In genomic region chr19:36114763-36115452, GRCh38 we compare ENCODE assay signal across 8 cellular contexts. TPM values are rescaled to one million over a fixed set of nuclear protein-coding genes. Genes with fewer than 3 reads are reported as not detected.
DNase-seq lines count a peak whose midpoint lies in the region; ATAC-seq and TF ChIP-seq lines count a peak whose summit lies in the region.

Gene POLR2I (minus strand): TSS chr19:36114875. CDS start chr19:36114856, 19 bp downstream.

- under 1% methylated on average over 59 of the region's 59 CpGs for WGBS in liver

- no peak for TF ChIP-seq CTCF in liver (IDR thresholded peaks at IDR 0.05; ENCODE audit: low read depth, low read length, missing input control)

- H3K4me3 ChIP-seq in liver (ENCODE audit: low read depth in 1 of 3, low read length in 3 of 3) = peak within 1 kb of the TSS; percentile 78 to 99 (median 97)

- TF ChIP-seq RAD21 in liver (IDR thresholded peaks at IDR 0.05) = peak in 1 of 2 donors; percentile 20

- H3K4me1 ChIP-seq in liver (ENCODE audit: control insufficient read depth in 4 of 4, insufficient read depth in 4 of 4, low read length in 3 of 4) = peaks cover 5 to 21% (median 17%) of the 10 kb centered on the region in 4 donors

- peak within 1 kb of the TSS; percentile 94 for H3K27ac Mint-ChIP-seq in activated CD4-positive, alpha-beta memory T cell treated with anti-CD3 and anti-CD28 coated beads for 36 hours

- H3K4me1 Mint-ChIP-seq in activated CD4-positive, alpha-beta memory T cell treated with anti-CD3 and anti-CD28 coated beads for 36 hours (ENCODE audit: low read depth) = peaks cover 36% of the 10 kb centered on the region

- peaks cover 0 to 17% (median 8%) of the 10 kb centered on the region in 4 donors for H3K36me3 ChIP-seq in liver (ENCODE audit: control insufficient read depth in 4 of 4, insufficient read depth in 3 of 4, low read depth in 1 of 4, low read length in 3 of 4)

- intact Hi-C loops in activated CD4-positive, alpha-beta memory T cell treated with anti-CD3 and anti-CD28 coated beads for 36 hours (cut with micrococcal nuclease) = loop anchor here (1.0 to 10.0 kb wide), 8 partner anchors 12 to 400 kb away; partner anchors contain the start of genes ALKBH6, IGFLR1, KMT2B and LIN37

- peaks cover 30% of the 10 kb centered on the region for H3K36me3 Mint-ChIP-seq in activated CD4-positive, alpha-beta memory T cell treated with anti-CD3 and anti-CD28 coated beads for 36 hours

- POLR2A ChIA-PET in activated CD4-positive, alpha-beta memory T cell treated with anti-CD3 and anti-CD28 coated beads for 36 hours (lab: Charles Lee) = interaction anchor here (0.8 to 2.7 kb wide), 7 partner anchors 9 to 101 kb away, joined by 3 to 13 read pairs (median 4); partner anchors contain the start of genes ALKBH6, ZNF146 and ZNF565

- H3K27ac ChIP-seq in liver (ENCODE audit: low read depth in 1 of 2, low read length in 2 of 2) = peak within 1 kb of the TSS; percentile 81 to 87

- H3K27me3 Mint-ChIP-seq in activated CD4-positive, alpha-beta memory T cell treated with anti-CD3 and anti-CD28 coated beads for 36 hours = peaks cover 5% of the 10 kb centered on the region

- ATAC-seq in GM19438 (IDR thresholded peaks at IDR 0.05; ENCODE audit: low read depth, unreplicated experiment) = peak; percentile 84
- ATAC-seq in HG03575 (IDR thresholded peaks at IDR 0.05; ENCODE audit: extremely low read depth, insufficient number of reproducible peaks, low FRiP score, unreplicated experiment) = peak; percentile 49

- CTCF ChIA-PET in activated CD4-positive, alpha-beta memory T cell treated with anti-CD3 and anti-CD28 coated beads for 36 hours (lab: Charles Lee) = interaction anchor here (1.1 to 2.8 kb wide), 4 partner anchors 13 to 123 kb away, joined by 3 to 22 read pairs (median 4); no protein-coding TSS in a partner anchor

- no peaks in the 10 kb centered on the region for H3K9me3 ChIP-seq in liver (ENCODE audit: control insufficient read depth in 4 of 4, low read length in 3 of 4)

- peak within 1 kb of the TSS; percentile 93 to 94 for H3K9ac ChIP-seq in liver (ENCODE audit: low read depth in 1 of 2, low read length in 2 of 2)

- peak within 1 kb of the TSS; percentile 99 for H3K4me3 Mint-ChIP-seq in activated CD4-positive, alpha-beta memory T cell treated with anti-CD3 and anti-CD28 coated beads for 36 hours

- no peaks in the 10 kb centered on the region for H3K27me3 ChIP-seq in liver (ENCODE audit: control insufficient read depth in 4 of 4, insufficient read depth in 4 of 4, low read length in 3 of 4)

- no peaks in the 10 kb centered on the region for H3K9me3 Mint-ChIP-seq in activated CD4-positive, alpha-beta memory T cell treated with anti-CD3 and anti-CD28 coated beads for 36 hours

- DNase-seq in CD1c-positive myeloid dendritic cell (ENCODE audit: extremely low spot score) = peak; percentile 99
- peak; percentile 99 for DNase-seq in NCI-H82 treated with DMSO at 0.1 percent for 48 hours (lab: John Stamatoyannopoulos, UW; ENCODE audit: unreplicated experiment)
- peak; percentile 99 for DNase-seq in activated CD4-positive, alpha-beta memory T cell treated with anti-CD3 and anti-CD28 coated beads for 36 hours
- peak; percentile 99 to 100 for DNase-seq in dermis microvascular lymphatic vessel endothelial cell (ENCODE audit: low read depth in 2 of 2)
- DNase-seq in stimulated activated CD4-positive, alpha-beta T cell treated with anti-CD3 and anti-CD28 coated beads, Interleukin-4, amount 100 ng/mL, for 24 hours = peak; percentile 99

TF ChIP-seq in liver, 16 proteins besides CTCF, POLR2A, EP300 and RAD21:
- TF ChIP-seq GABPA (IDR thresholded peaks at IDR 0.05 in 1 of 2, conservative IDR thresholded peaks at IDR 0.05 in 1 of 2) (peak in 1 of 2 donors; percentile 73), NR2F2 (IDR thresholded peaks at IDR 0.05) (peak; percentile 15), EGR1 (IDR thresholded peaks at IDR 0.05; ENCODE audit: low read depth in 2 of 2) (no peak), JUND (IDR thresholded peaks at IDR 0.05) (peak in 1 of 2 donors; percentile 23), HNF4G (IDR thresholded peaks at IDR 0.05) (no peak), HNF4A (conservative IDR thresholded peaks at IDR 0.05) (peak; percentile 3 to 10), YY1 (IDR thresholded peaks at IDR 0.05) (peak; percentile 95), RXRA (IDR thresholded peaks at IDR 0.05) (peak; percentile 5 to 22), SP1 (IDR thresholded peaks at IDR 0.05) (peak; percentile 99), FOXA1 (IDR thresholded peaks at IDR 0.05) (peak; percentile 3)
- TF ChIP-seq, protein P1, sequence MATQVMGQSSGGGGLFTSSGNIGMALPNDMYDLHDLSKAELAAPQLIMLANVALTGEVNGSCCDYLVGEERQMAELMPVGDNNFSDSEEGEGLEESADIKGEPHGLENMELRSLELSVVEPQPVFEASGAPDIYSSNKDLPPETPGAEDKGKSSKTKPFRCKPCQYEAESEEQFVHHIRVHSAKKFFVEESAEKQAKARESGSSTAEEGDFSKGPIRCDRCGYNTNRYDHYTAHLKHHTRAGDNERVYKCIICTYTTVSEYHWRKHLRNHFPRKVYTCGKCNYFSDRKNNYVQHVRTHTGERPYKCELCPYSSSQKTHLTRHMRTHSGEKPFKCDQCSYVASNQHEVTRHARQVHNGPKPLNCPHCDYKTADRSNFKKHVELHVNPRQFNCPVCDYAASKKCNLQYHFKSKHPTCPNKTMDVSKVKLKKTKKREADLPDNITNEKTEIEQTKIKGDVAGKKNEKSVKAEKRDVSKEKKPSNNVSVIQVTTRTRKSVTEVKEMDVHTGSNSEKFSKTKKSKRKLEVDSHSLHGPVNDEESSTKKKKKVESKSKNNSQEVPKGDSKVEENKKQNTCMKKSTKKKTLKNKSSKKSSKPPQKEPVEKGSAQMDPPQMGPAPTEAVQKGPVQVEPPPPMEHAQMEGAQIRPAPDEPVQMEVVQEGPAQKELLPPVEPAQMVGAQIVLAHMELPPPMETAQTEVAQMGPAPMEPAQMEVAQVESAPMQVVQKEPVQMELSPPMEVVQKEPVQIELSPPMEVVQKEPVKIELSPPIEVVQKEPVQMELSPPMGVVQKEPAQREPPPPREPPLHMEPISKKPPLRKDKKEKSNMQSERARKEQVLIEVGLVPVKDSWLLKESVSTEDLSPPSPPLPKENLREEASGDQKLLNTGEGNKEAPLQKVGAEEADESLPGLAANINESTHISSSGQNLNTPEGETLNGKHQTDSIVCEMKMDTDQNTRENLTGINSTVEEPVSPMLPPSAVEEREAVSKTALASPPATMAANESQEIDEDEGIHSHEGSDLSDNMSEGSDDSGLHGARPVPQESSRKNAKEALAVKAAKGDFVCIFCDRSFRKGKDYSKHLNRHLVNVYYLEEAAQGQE (IDR thresholded peaks at IDR 0.05) = peak; percentile 61
TF ChIP-seq in liver: peak in this region for 9.

RNA-seq across cellular contexts. Expression of gene POLR2I, which starts in this region (rescaled TPM):
- total RNA-seq in activated CD4-positive, alpha-beta memory T cell treated with anti-CD3 and anti-CD28 coated beads for 36 hours = 10 to 100 TPM; 84.1 to 84.8 TPM
- total RNA-seq in dermis microvascular lymphatic vessel endothelial cell (108 and 117 TPM in 2 replicates), liver (10 to 100 TPM; 11.4 to 82.1 TPM)
- 100 to 1,000 TPM in 1 of 2 donors, 10 to 100 TPM in 1; 40.2 to 110 TPM for polyA plus RNA-seq in liver

Comparison
In these comparisons a context has a peak if more than half of its experiments do, and no peak if none do; other contexts are left out.
1. Peak in every context shown above with its lines: DNase-seq, ATAC-seq, H3K4me3 ChIP-seq and H3K27ac ChIP-seq.